ENCODE assay signal across 17 cellular contexts in the genomic region with DNA sequence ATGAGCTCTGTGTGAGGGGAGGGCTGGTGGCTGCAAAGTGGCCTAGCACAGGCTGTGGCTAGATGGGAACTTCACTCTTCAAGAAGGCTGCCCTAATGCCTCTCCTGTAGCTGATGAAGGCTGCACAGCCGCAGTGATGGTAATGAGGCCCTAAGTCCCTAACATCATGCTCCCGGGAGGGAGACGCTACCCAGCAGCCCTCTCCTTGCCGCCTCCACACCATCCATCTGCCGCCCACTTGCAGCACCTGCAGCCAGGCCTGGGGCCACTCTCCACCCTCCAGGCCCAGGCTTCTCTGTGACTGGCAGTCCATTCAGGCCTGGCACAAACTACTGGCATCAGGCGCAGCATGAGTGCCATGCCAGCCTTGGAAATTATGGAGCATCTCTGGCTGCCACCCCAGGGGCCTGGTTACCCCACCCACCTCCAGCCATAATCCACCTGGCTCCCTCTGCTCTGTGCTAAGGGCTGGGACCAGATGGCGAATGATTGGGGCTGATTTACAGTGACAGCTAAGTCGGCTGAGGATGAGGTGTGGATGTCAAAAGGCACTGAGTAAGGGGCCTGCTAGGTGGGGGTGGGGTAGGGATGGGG.
"Had no signal": no experiment of that assay in that cellular context is flagged by ENCODE, and none has a peak within 500 bp of the region (broad histone marks: within the 10 kb centered on the region; RNA-seq: fewer than 3 reads in every experiment).

No MANE protein-coding gene starts in this region.

- H3K9me3 ChIP-seq: pancreas, upper lobe of left lung had no signal

- H3K4me3 Mint-ChIP-seq: activated T-cell treated with anti-CD3 and anti-CD28 coated beads, Interleukin-2, amount 50 U/mL, for 24 hours; activated T-helper 17 cell treated with anti-CD3 and anti-CD28 coated beads, Interleukin-2, amount 50 U/mL, for 72 hours; brain; effector memory CD8-positive, alpha-beta T cell; nephron; WTC11 had no signal

- H3K27ac ChIP-seq: esophagus muscularis mucosa, pancreas, upper lobe of left lung had no signal

- H3K4me1 Mint-ChIP-seq: activated T-helper 17 cell treated with anti-CD3 and anti-CD28 coated beads, Interleukin-2, amount 50 U/mL, for 72 hours; nephron had no signal

- DNase-seq: activated T-cell treated with anti-CD3 and anti-CD28 coated beads, Interleukin-2, amount 50 U/mL, for 24 hours; aorta; effector memory CD8-positive, alpha-beta T cell; hippocampal formation; pancreas; right cardiac atrium; stimulated activated CD4-positive, alpha-beta T cell treated with anti-CD3 and anti-CD28 coated beads, Interleukin-4, amount 100 ng/mL, for 24 hours; stimulated activated naive CD8-positive, alpha-beta T cell treated with anti-CD3 and anti-CD28 coated beads, Interleukin-15, Interleukin-2, amounts not matched to agents 100 U/mL and 50 U/mL, for 24 hours; T-helper 9 cell had no signal

- H3K36me3 ChIP-seq: esophagus muscularis mucosa, pancreas, upper lobe of left lung had no signal

- H3K27ac Mint-ChIP-seq: activated naive CD4-positive, alpha-beta T cell treated with anti-CD3 and anti-CD28 coated beads, Interleukin-2, amount 50 U/mL, for 72 hours; activated T-cell treated with anti-CD3 and anti-CD28 coated beads, Interleukin-2, amount 50 U/mL, for 24 hours; activated T-helper 17 cell treated with anti-CD3 and anti-CD28 coated beads, Interleukin-2, amount 50 U/mL, for 72 hours; effector memory CD8-positive, alpha-beta T cell; nephron; WTC11 had no signal

- H3K4me3 ChIP-seq: dorsolateral prefrontal cortex, esophagus muscularis mucosa, pancreas, upper lobe of left lung had no signal

- H3K36me3 Mint-ChIP-seq: brain had no signal

- H3K27me3 ChIP-seq: pancreas, upper lobe of left lung had no signal

- ATAC-seq: activated naive CD4-positive, alpha-beta T cell treated with anti-CD3 and anti-CD28 coated beads, Interleukin-2, amount 50 U/mL, for 72 hours; activated T-helper 17 cell treated with anti-CD3 and anti-CD28 coated beads, Interleukin-2, amount 50 U/mL, for 72 hours; effector memory CD8-positive, alpha-beta T cell; pancreas; right cardiac atrium; stimulated activated naive CD8-positive, alpha-beta T cell treated with anti-CD3 and anti-CD28 coated beads, Interleukin-15, Interleukin-2, amounts not matched to agents 100 U/mL and 50 U/mL, for 24 hours; WTC11 had no signal

- H3K4me1 ChIP-seq: esophagus muscularis mucosa, pancreas, upper lobe of left lung had no signal
